ENCODE assay signal across 10 cellular contexts in genomic region chr13:21676611-21677021, GRCh38. TPM values are rescaled to one million over a fixed set of nuclear protein-coding genes. Genes with fewer than 3 reads are reported as not detected.
DNase-seq lines count a peak whose midpoint lies in the region; ATAC-seq and TF ChIP-seq lines count a peak whose summit lies in the region.
"Had no signal": no experiment of that assay in that cellular context is flagged by ENCODE, and none has a peak within 500 bp of the region (broad histone marks: within the 10 kb centered on the region; RNA-seq: fewer than 3 reads in every experiment).

No MANE protein-coding gene starts in this region.

- H3K9ac ChIP-seq in DND-41 (ENCODE audit: low read depth, low read length) = no peak overlapping the region
- no peak overlapping the region for H3K9ac ChIP-seq in iPS-18a (ENCODE audit: low read length)

- TF ChIP-seq CTCF in DND-41 (IDR thresholded peaks at IDR 0.05; ENCODE audit: borderline replicate concordance, extremely low read depth, low read length, poor library complexity, severe bottlenecking) = peak; percentile 36

- H3K4me1 ChIP-seq in DND-41 (ENCODE audit: insufficient read depth, low read length) = peaks cover 4% of the 10 kb centered on the region
- H3K4me1 ChIP-seq in SJCRH30 = no peaks in the 10 kb centered on the region
- peaks cover 20% of the 10 kb centered on the region for H3K4me1 ChIP-seq in iPS-18a (ENCODE audit: control insufficient read depth, low read depth, low read length)

- no peak overlapping the region for H2AFZ ChIP-seq in DND-41 (ENCODE audit: low read depth, low read length)

- H3K79me2 ChIP-seq in DND-41 (ENCODE audit: insufficient read depth, low read length) = no peaks in the 10 kb centered on the region

- ATAC-seq in DND-41 (ENCODE audit: insufficient read depth, low read depth) = no peak; the same call in 2 of the 3 replicates
- ATAC-seq in HG03378 (IDR thresholded peaks at IDR 0.05; ENCODE audit: unreplicated experiment) = no peak
- ATAC-seq in GM19035 (IDR thresholded peaks at IDR 0.05; ENCODE audit: unreplicated experiment) = no peak

- H3K27me3 ChIP-seq in DND-41 (ENCODE audit: insufficient read depth, low read length, poor library complexity) = peaks cover 47% of the 10 kb centered on the region
- H3K27me3 ChIP-seq in SJCRH30 = peaks cover 40% of the 10 kb centered on the region
- H3K27me3 ChIP-seq in iPS-18a (ENCODE audit: control insufficient read depth, insufficient read depth, low read length) = peaks cover 64% of the 10 kb centered on the region
- H3K27me3 ChIP-seq: ovary had no signal

- peaks cover 2% of the 10 kb centered on the region; the same call in 1 of the 2 replicates for H4K20me1 ChIP-seq in DND-41 (ENCODE audit: insufficient read depth, low read length)

- H3K4me3 ChIP-seq in DND-41 (ENCODE audit: low read depth in 1 of 2, low read length in 2 of 2) = no peak overlapping the region
- H3K4me3 ChIP-seq in SJCRH30 = no peak overlapping the region
- H3K4me3 ChIP-seq in iPS-18a (ENCODE audit: low read length) = peak overlapping the region; percentile 3
- H3K4me3 ChIP-seq: ovary had no signal

- H3K4me2 ChIP-seq in DND-41 (ENCODE audit: insufficient read depth, low read length) = no peak overlapping the region

- H3K27ac ChIP-seq in DND-41 (ENCODE audit: low read length) (no peak overlapping the region), SJCRH30 (no peak overlapping the region), iPS-18a (ENCODE audit: low read length) (no peak overlapping the region)
- H3K27ac ChIP-seq: ovary had no signal

- no peaks in the 10 kb centered on the region for H3K36me3 ChIP-seq in DND-41 (ENCODE audit: insufficient read depth, low read length)
- H3K36me3 ChIP-seq in SJCRH30 = no peaks in the 10 kb centered on the region
- no peaks in the 10 kb centered on the region for H3K36me3 ChIP-seq in iPS-18a (ENCODE audit: control insufficient read depth, low read depth, low read length)
- H3K36me3 ChIP-seq: ovary had no signal

- H3K9me3 ChIP-seq in DND-41 (ENCODE audit: insufficient read depth, low read length, severe bottlenecking) (no peaks in the 10 kb centered on the region), SJCRH30 (replicated peaks) (no peaks in the 10 kb centered on the region; the same call in 1 of the 2 replicates), iPS-18a (ENCODE audit: control insufficient read depth, low read depth, low read length) (no peaks in the 10 kb centered on the region)
- H3K9me3 ChIP-seq: ovary had no signal

- DNase-seq in ACHN = peak; percentile 29
- DNase-seq in DND-41 = no peak
- peak; percentile 19 to 35 for DNase-seq in SJCRH30
- DNase-seq in effector CD4-positive, alpha-beta T cell = no peak
- DNase-seq in GM19238 (ENCODE audit: insufficient read length, low spot score) = no peak
- DNase-seq: activated CD4-positive, CD25-positive, alpha-beta regulatory T cell; ovary had no signal

- in situ Hi-C loops in ACHN (cut with HindIII; ENCODE audit: low pct_ligation_motif_present, low pct_unique_long_range_greater_than_20kb, low sequenced_read_pairs) = no loop called here

RNA-seq across cellular contexts. Expression of gene FGF9, which starts 5.7 kb away (rescaled TPM):
- 0.04 and 0.13 TPM in 2 replicates for total RNA-seq in SJCRH30 (2014; rRNA removed; shearing (Covaris generic))

Comparison
In these comparisons a context has a peak if more than half of its experiments do, and no peak if none do; other contexts are left out.
1. DNase-seq: peak in ACHN (single experiment) and SJCRH30 (2 of 2); none in DND-41 (single experiment), effector CD4-positive, alpha-beta T cell (single experiment) and GM19238 (single experiment).